Comparison of ENCODE assay signal across 10 cellular contexts in genomic region chr4:189202182-189202868, GRCh38.
DNase-seq lines count a peak whose midpoint lies in the region; ATAC-seq and TF ChIP-seq lines count a peak whose summit lies in the region.
"Had no signal": no experiment of that assay in that cellular context is flagged by ENCODE, and none has a peak within 500 bp of the region (broad histone marks: within the 10 kb centered on the region; RNA-seq: fewer than 3 reads in every experiment).

No MANE protein-coding gene starts in this region.

- CTCF ChIA-PET in HEK293T (lab: Yijun Ruan, JAX): interaction anchor here (0.5 to 1.2 kb wide), 10 partner anchors 12 to 1208 kb away, joined by 3 to 5 read pairs (median 3); no protein-coding TSS in a partner anchor
- CTCF ChIA-PET in activated CD8-positive, alpha-beta T cell treated with anti-CD3 and anti-CD28 coated beads, Interleukin-2, amount 10 ng/mL, durations not matched to agents 7 days and 5 days (lab: Charles Lee): interaction anchor here (0.7 kb wide), 1 partner anchor 27 kb away, joined by 3 read pairs; no protein-coding TSS in a partner anchor

- H3K4me1 Mint-ChIP-seq in activated CD8-positive, alpha-beta T cell treated with anti-CD3 and anti-CD28 coated beads, Interleukin-2, amount 10 ng/mL, durations not matched to agents 7 days and 5 days (ENCODE audit: low read depth): no peaks in the 10 kb centered on the region

- no peaks in the 10 kb centered on the region for H3K27me3 Mint-ChIP-seq in activated CD8-positive, alpha-beta T cell treated with anti-CD3 and anti-CD28 coated beads, Interleukin-2, amount 10 ng/mL, durations not matched to agents 7 days and 5 days (ENCODE audit: low read depth)
- H3K27me3 Mint-ChIP-seq: CD4-positive, CD25-positive, alpha-beta regulatory T cell; dendritic cell treated with granulocyte-macrophage colony-stimulating factor and Interleukin-4, amounts not matched to agents 40 ng/mL and 50 ng/mL, for 4 days had no signal

- peak; percentile 11 for DNase-seq in NCI-H2196 (lab: John Stamatoyannopoulos, UW; ENCODE audit: unreplicated experiment)
- DNase-seq in NCI-H2196 treated with DMSO at 0.1 percent for 48 hours (lab: John Stamatoyannopoulos, UW; ENCODE audit: unreplicated experiment): no peak
- peak; percentile 45 for DNase-seq in HEK293T (ENCODE audit: extremely low spot score)
- peak; percentile 59 to 72 for DNase-seq in NCI-H2081 (lab: John Stamatoyannopoulos, UW)
- peak; percentile 23 for DNase-seq in activated CD8-positive, alpha-beta T cell treated with anti-CD3 and anti-CD28 coated beads, Interleukin-2, amount 10 ng/mL, durations not matched to agents 7 days and 5 days
- peak in 41 of 42 donors; percentile 25 to 84 (median 58) for DNase-seq in head of caudate nucleus
- peak; percentile 40 for DNase-seq in pons (ENCODE audit: low spot score)
- no peak for DNase-seq in mesenteric fat pad (ENCODE audit: low spot score)

- no peaks in the 10 kb centered on the region for H3K9me3 Mint-ChIP-seq in activated CD8-positive, alpha-beta T cell treated with anti-CD3 and anti-CD28 coated beads, Interleukin-2, amount 10 ng/mL, durations not matched to agents 7 days and 5 days (ENCODE audit: insufficient read depth)
- H3K9me3 Mint-ChIP-seq: dendritic cell treated with granulocyte-macrophage colony-stimulating factor and Interleukin-4, amounts not matched to agents 40 ng/mL and 50 ng/mL, for 4 days had no signal

- intact Hi-C loops in head of caudate nucleus (cut with DNase I): no loop called here

- no peak for ATAC-seq in activated CD8-positive, alpha-beta T cell treated with anti-CD3 and anti-CD28 coated beads, Interleukin-2, amount 10 ng/mL, durations not matched to agents 7 days and 5 days

- H3K4me3 Mint-ChIP-seq in activated CD8-positive, alpha-beta T cell treated with anti-CD3 and anti-CD28 coated beads, Interleukin-2, amount 10 ng/mL, durations not matched to agents 7 days and 5 days: no peak overlapping the region
- H3K4me3 Mint-ChIP-seq: dendritic cell treated with granulocyte-macrophage colony-stimulating factor and Interleukin-4, amounts not matched to agents 40 ng/mL and 50 ng/mL, for 4 days had no signal

- H3K27ac Mint-ChIP-seq in activated CD8-positive, alpha-beta T cell treated with anti-CD3 and anti-CD28 coated beads, Interleukin-2, amount 10 ng/mL, durations not matched to agents 7 days and 5 days: no peak overlapping the region
- H3K27ac Mint-ChIP-seq: CD4-positive, CD25-positive, alpha-beta regulatory T cell; dendritic cell treated with granulocyte-macrophage colony-stimulating factor and Interleukin-4, amounts not matched to agents 40 ng/mL and 50 ng/mL, for 4 days had no signal

- POLR2A ChIA-PET in HEK293T (lab: Yijun Ruan, JAX): no interaction called here
- POLR2A ChIA-PET in activated CD8-positive, alpha-beta T cell treated with anti-CD3 and anti-CD28 coated beads, Interleukin-2, amount 10 ng/mL, durations not matched to agents 7 days and 5 days (lab: Charles Lee): no interaction called here

- no peaks in the 10 kb centered on the region for H3K36me3 Mint-ChIP-seq in activated CD8-positive, alpha-beta T cell treated with anti-CD3 and anti-CD28 coated beads, Interleukin-2, amount 10 ng/mL, durations not matched to agents 7 days and 5 days (ENCODE audit: low read depth)
- H3K36me3 Mint-ChIP-seq: CD4-positive, CD25-positive, alpha-beta regulatory T cell had no signal

TF ChIP-seq in HEK293T, 16 proteins besides CTCF, POLR2A, EP300 and RAD21:
- no peak for TF ChIP-seq TARDBP (IDR thresholded peaks at IDR 0.05)
- no peak for TF ChIP-seq PKNOX1 (IDR thresholded peaks at IDR 0.05)
- no peak for TF ChIP-seq HDGF (IDR thresholded peaks at IDR 0.05; ENCODE audit: borderline replicate concordance)
- no peak for TF ChIP-seq SP1 (IDR thresholded peaks at IDR 0.05)
- no peak for TF ChIP-seq L3MBTL2 (conservative IDR thresholded peaks at IDR 0.05)
- TF ChIP-seq FOXA1 (IDR thresholded peaks at IDR 0.05): no peak
- no peak for TF ChIP-seq ZNF384 (IDR thresholded peaks at IDR 0.05)
- no peak for TF ChIP-seq FOXM1 (IDR thresholded peaks at IDR 0.05; ENCODE audit: borderline replicate concordance)
- TF ChIP-seq BHLHE40 (IDR thresholded peaks at IDR 0.05; ENCODE audit: borderline replicate concordance): no peak
- TF ChIP-seq ELF4 (IDR thresholded peaks at IDR 0.05): no peak

Comparison
In these comparisons a context has a peak if more than half of its experiments do, and no peak if none do; other contexts are left out.
1. DNase-seq: peak in NCI-H2196 (single experiment), HEK293T (single experiment), NCI-H2081 (2 of 2), activated CD8-positive, alpha-beta T cell treated with anti-CD3 and anti-CD28 coated beads, Interleukin-2, amount 10 ng/mL, durations not matched to agents 7 days and 5 days (single experiment), head of caudate nucleus (41 of 42) and pons (single experiment); none in NCI-H2196 treated with DMSO at 0.1 percent for 48 hours (single experiment) and mesenteric fat pad (single experiment).